9 cellular contexts compared by ENCODE assay signal in the genomic region with DNA sequence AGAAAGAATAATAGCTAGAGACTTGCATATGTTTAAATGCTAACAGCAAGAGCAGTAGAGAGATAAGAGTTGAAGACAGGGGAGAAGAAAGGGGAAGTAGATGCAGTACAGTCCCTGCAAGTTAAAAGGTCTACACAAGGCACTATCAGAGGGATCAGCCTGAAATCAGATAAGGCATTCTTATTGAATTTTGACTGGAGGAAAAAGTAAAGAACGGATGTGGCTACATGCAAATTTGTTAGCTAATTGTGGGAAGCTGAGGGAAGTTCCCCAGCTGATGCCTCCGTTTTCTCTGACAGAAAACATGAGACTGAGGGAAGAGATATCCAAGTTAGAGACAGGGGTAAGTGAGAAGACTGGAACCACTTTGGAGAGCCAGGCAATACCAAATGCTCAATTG. TPM values are rescaled to one million over a fixed set of nuclear protein-coding genes. Genes with fewer than 3 reads are reported as not detected.
DNase-seq lines count a peak whose midpoint lies in the region; ATAC-seq lines count a peak whose summit lies in the region.
"Had no signal": no experiment of that assay in that cellular context is flagged by ENCODE, and none has a peak within 500 bp of the region (broad histone marks: within the 10 kb centered on the region; RNA-seq: fewer than 3 reads in every experiment).

No MANE protein-coding gene starts in this region.

- no peak overlapping the region for H3K4me3 Mint-ChIP-seq in activated CD8-positive, alpha-beta T cell treated with anti-CD3 and anti-CD28 coated beads, Interleukin-2, amount 10 ng/mL, durations not matched to agents 7 days and 5 days

- peaks cover 10% of the 10 kb centered on the region for H3K4me1 Mint-ChIP-seq in activated CD8-positive, alpha-beta T cell treated with anti-CD3 and anti-CD28 coated beads, Interleukin-2, amount 10 ng/mL, durations not matched to agents 7 days and 5 days (ENCODE audit: low read depth)

- peaks cover 9% of the 10 kb centered on the region for H3K27me3 Mint-ChIP-seq in activated CD8-positive, alpha-beta T cell treated with anti-CD3 and anti-CD28 coated beads, Interleukin-2, amount 10 ng/mL, durations not matched to agents 7 days and 5 days (ENCODE audit: low read depth)

- DNase-seq in EL = peak; percentile 31
- peak; percentile 31 for DNase-seq in activated CD8-positive, alpha-beta T cell treated with anti-CD3 and anti-CD28 coated beads, Interleukin-2, amount 10 ng/mL, durations not matched to agents 7 days and 5 days
- no peak for DNase-seq in NCI-H446 (lab: John Stamatoyannopoulos, UW)
- no peak for DNase-seq in superior temporal gyrus (ENCODE audit: extremely low spot score)
- DNase-seq in SW 1271 (lab: John Stamatoyannopoulos, UW) = no peak
- DNase-seq in NCI-H2107 (lab: John Stamatoyannopoulos, UW) = no peak

- no peaks in the 10 kb centered on the region for H3K9me3 Mint-ChIP-seq in activated CD8-positive, alpha-beta T cell treated with anti-CD3 and anti-CD28 coated beads, Interleukin-2, amount 10 ng/mL, durations not matched to agents 7 days and 5 days (ENCODE audit: insufficient read depth)

- ATAC-seq in GM19455 (IDR thresholded peaks at IDR 0.05; ENCODE audit: unreplicated experiment) (peak; percentile 87), HG03432 (IDR thresholded peaks at IDR 0.05; ENCODE audit: unreplicated experiment) (peak; percentile 92)
- ATAC-seq in activated CD8-positive, alpha-beta T cell treated with anti-CD3 and anti-CD28 coated beads, Interleukin-2, amount 10 ng/mL, durations not matched to agents 7 days and 5 days = peak; percentile 80

- CTCF ChIA-PET in activated CD8-positive, alpha-beta T cell treated with anti-CD3 and anti-CD28 coated beads, Interleukin-2, amount 10 ng/mL, durations not matched to agents 7 days and 5 days (lab: Charles Lee) = interaction anchor here (0.7 to 0.9 kb wide), 2 partner anchors 63 to 683 kb away, joined by 3 read pairs; no protein-coding TSS in a partner anchor

- H3K27ac Mint-ChIP-seq in activated CD8-positive, alpha-beta T cell treated with anti-CD3 and anti-CD28 coated beads, Interleukin-2, amount 10 ng/mL, durations not matched to agents 7 days and 5 days = no peak overlapping the region

- POLR2A ChIA-PET in activated CD8-positive, alpha-beta T cell treated with anti-CD3 and anti-CD28 coated beads, Interleukin-2, amount 10 ng/mL, durations not matched to agents 7 days and 5 days (lab: Charles Lee) = no interaction called here

- H3K36me3 Mint-ChIP-seq in activated CD8-positive, alpha-beta T cell treated with anti-CD3 and anti-CD28 coated beads, Interleukin-2, amount 10 ng/mL, durations not matched to agents 7 days and 5 days (ENCODE audit: low read depth) = no peaks in the 10 kb centered on the region

RNA-seq across cellular contexts. Expression of a gene that starts 12.9 kb away (rescaled TPM):
- under 1 TPM; 0.21 to 0.32 TPM for total RNA-seq in activated CD8-positive, alpha-beta T cell treated with anti-CD3 and anti-CD28 coated beads, Interleukin-2, amount 10 ng/mL, durations not matched to agents 7 days and 5 days

RNA-seq across cellular contexts. Expression of a gene that starts 35.4 kb away (rescaled TPM):
- total RNA-seq in activated CD8-positive, alpha-beta T cell treated with anti-CD3 and anti-CD28 coated beads, Interleukin-2, amount 10 ng/mL, durations not matched to agents 7 days and 5 days = not detected
- total RNA-seq: glomerular endothelial cell had no signal

Comparison
In these comparisons a context has a peak if more than half of its experiments do, and no peak if none do; other contexts are left out.
1. DNase-seq: peak in EL (single experiment) and activated CD8-positive, alpha-beta T cell treated with anti-CD3 and anti-CD28 coated beads, Interleukin-2, amount 10 ng/mL, durations not matched to agents 7 days and 5 days (single experiment); none in NCI-H446 (0 of 2), superior temporal gyrus (single experiment), SW 1271 (0 of 2) and NCI-H2107 (single experiment).
2. Peak in every context shown above with its lines, with median percentiles within 50 percentile points of each other: ATAC-seq.